Comparison of ENCODE assay signal across 24 cellular contexts in the genomic region with DNA sequence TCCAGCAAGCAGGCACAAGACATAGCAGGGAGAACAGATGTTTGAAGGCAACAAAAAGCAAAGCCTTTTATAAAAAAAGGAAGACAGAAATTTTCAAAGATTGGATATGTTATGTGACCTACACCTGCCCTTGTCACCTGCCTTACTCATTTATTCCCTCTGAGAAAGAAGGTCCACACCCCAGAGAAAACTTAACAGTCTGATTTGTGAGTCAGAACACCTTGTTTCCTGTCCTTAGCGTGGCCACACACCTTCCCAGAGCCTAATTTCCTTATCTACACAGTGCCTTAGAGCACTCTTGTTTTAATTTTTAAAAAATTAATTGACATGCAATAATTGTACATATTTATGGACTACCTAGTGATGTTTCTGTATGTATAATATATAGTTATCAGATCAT.
"Had no signal": no experiment of that assay in that cellular context is flagged by ENCODE, and none has a peak within 500 bp of the region (broad histone marks: within the 10 kb centered on the region; RNA-seq: fewer than 3 reads in every experiment).

No MANE protein-coding gene starts in this region.

- H3K9me3 Mint-ChIP-seq: natural killer cell treated with Interleukin-12 subunit alpha and Interleukin-12 subunit beta and Interleukin-15 and Interleukin-18, amount 100 ng/mL, for 72 hours had no signal

- H3K27ac Mint-ChIP-seq: immature natural killer cell; naive B cell; natural killer cell treated with Interleukin-12 subunit alpha and Interleukin-12 subunit beta and Interleukin-15 and Interleukin-18, amount 100 ng/mL, for 72 hours; neural progenitor cell; stimulated activated memory B cell treated with anti-CD40 and anti-IgM and Interleukin-4, amounts not matched to agents 10 μg/mL and 1 μg/mL and 100 μg/mL, for 72 hours; type B pancreatic cell had no signal

- H3K4me3 ChIP-seq: coronary artery, lower lobe of right lung, neural progenitor cell, prostate gland, skin epidermis, spleen, testis, tibial artery had no signal

- H3K4me1 ChIP-seq: lower lobe of right lung, prostate gland, spleen, testis, tibial artery had no signal

- H3K27me3 Mint-ChIP-seq: type B pancreatic cell had no signal

- H3K36me3 Mint-ChIP-seq: naive B cell; stimulated activated memory B cell treated with anti-CD40 and anti-IgM and Interleukin-4, amounts not matched to agents 10 μg/mL and 1 μg/mL and 100 μg/mL, for 72 hours; type B pancreatic cell had no signal

- DNase-seq: dermis blood vessel endothelial cell; effector memory CD4-positive, alpha-beta T cell; erythroblast; hypothalamus; immature natural killer cell; islet precursor cell; kidney glomerular epithelial cell; left ventricle myocardium superior; lower lobe of right lung; naive B cell; right cardiac atrium; spleen; stimulated activated CD4-positive, alpha-beta T cell treated with anti-CD3 and anti-CD28 coated beads, Interleukin-4, amount 100 ng/mL, for 4 hours; stimulated activated naive CD8-positive, alpha-beta T cell treated with anti-CD3 and anti-CD28 coated beads, Interleukin-15, Interleukin-2, amounts not matched to agents 100 U/mL and 50 U/mL, for 24 hours; substantia nigra; testis; tibial artery had no signal

- ATAC-seq: left ventricle myocardium superior; lower lobe of right lung; natural killer cell treated with Interleukin-12 subunit alpha and Interleukin-12 subunit beta and Interleukin-15 and Interleukin-18, amount 100 ng/mL, for 72 hours; right cardiac atrium; stimulated activated memory B cell treated with anti-CD40 and anti-IgM and Interleukin-4, amounts not matched to agents 10 μg/mL and 1 μg/mL and 100 μg/mL, for 72 hours; stimulated activated naive CD8-positive, alpha-beta T cell treated with anti-CD3 and anti-CD28 coated beads, Interleukin-15, Interleukin-2, amounts not matched to agents 100 U/mL and 50 U/mL, for 24 hours had no signal

- H3K27ac ChIP-seq: coronary artery, lower lobe of right lung, neural progenitor cell, prostate gland, spleen, testis, tibial artery had no signal

- H3K27me3 ChIP-seq: neural progenitor cell, spleen, testis, tibial artery had no signal

- H3K4me1 Mint-ChIP-seq: immature natural killer cell; naive B cell; stimulated activated memory B cell treated with anti-CD40 and anti-IgM and Interleukin-4, amounts not matched to agents 10 μg/mL and 1 μg/mL and 100 μg/mL, for 72 hours had no signal

- H3K9me3 ChIP-seq: prostate gland, testis had no signal

- H3K4me3 Mint-ChIP-seq: immature natural killer cell; naive B cell; natural killer cell treated with Interleukin-12 subunit alpha and Interleukin-12 subunit beta and Interleukin-15 and Interleukin-18, amount 100 ng/mL, for 72 hours; neural progenitor cell; stimulated activated memory B cell treated with anti-CD40 and anti-IgM and Interleukin-4, amounts not matched to agents 10 μg/mL and 1 μg/mL and 100 μg/mL, for 72 hours; type B pancreatic cell had no signal

- H3K36me3 ChIP-seq: lower lobe of right lung, neural progenitor cell, prostate gland, spleen, tibial artery had no signal
